13 cellular contexts compared by ENCODE assay signal in genomic region chr5:76851713-76852369, GRCh38. TPM values are rescaled to one million over a fixed set of nuclear protein-coding genes. Genes with fewer than 3 reads are reported as not detected.
A peak's percentile ranks its signal among the peaks of the same experiment; 100 is the strongest.
DNase-seq lines count a peak whose midpoint lies in the region; ATAC-seq and TF ChIP-seq lines count a peak whose summit lies in the region.
"Had no signal": no experiment of that assay in that cellular context is flagged by ENCODE, and none has a peak within 500 bp of the region (broad histone marks: within the 10 kb centered on the region; RNA-seq: fewer than 3 reads in every experiment).

No MANE protein-coding gene starts in this region.

- WGBS in prostate gland, result 63% methylated on average over 7 of the region's 7 CpGs

- TF ChIP-seq POLR2A in GM18505 (IDR thresholded peaks at IDR 0.05; ENCODE audit: borderline replicate concordance, extremely low read depth, insufficient read depth, insufficient read length), result no peak
- no peak for TF ChIP-seq POLR2A in prostate gland (IDR thresholded peaks at IDR 0.05)

- H3K4me1 ChIP-seq in lower lobe of right lung (peaks cover 17% of the 10 kb centered on the region), prostate gland (replicated peaks) (no peaks in the 10 kb centered on the region)

- no peak for DNase-seq in CD14-positive monocyte (ENCODE audit: low spot score)
- DNase-seq in lower lobe of right lung, result no peak
- no peak for DNase-seq in prostate gland (ENCODE audit: low spot score)
- DNase-seq in activated CD4-positive, CD25-positive, alpha-beta regulatory T cell treated with anti-CD3 and anti-CD28 coated beads, Interleukin-2, amount 50 U/mL, for 72 hours, result no peak
- DNase-seq: CD8-positive, alpha-beta memory T cell; mucosa of descending colon; NCI-H524 treated with DMSO at 0.1 percent for 48 hours; posterior cingulate gyrus; WERI-Rb-1 had no signal

- H3K4me3 ChIP-seq in lower lobe of right lung (no peak overlapping the region), prostate gland (no peak overlapping the region)
- H3K4me3 ChIP-seq: mucosa of descending colon had no signal

- no peak for ATAC-seq in activated T-helper 17 cell treated with anti-CD3 and anti-CD28 coated beads, Interleukin-2, amount 50 U/mL, for 72 hours (replicated peaks)
- ATAC-seq in lower lobe of right lung (no peak), GM18505 (IDR thresholded peaks at IDR 0.05; ENCODE audit: unreplicated experiment) (no peak)
- ATAC-seq: mucosa of descending colon; stimulated activated effector memory CD8-positive, alpha-beta T cell treated with anti-CD3 and anti-CD28 coated beads, Interleukin-12 subunit alpha, Interleukin-12 subunit beta, amount 100 ng/mL, for 72 hours had no signal

- H3K27me3 ChIP-seq in lower lobe of right lung (ENCODE audit: low read depth) (no peaks in the 10 kb centered on the region), prostate gland (replicated peaks; ENCODE audit: insufficient read depth) (no peaks in the 10 kb centered on the region)

- TF ChIP-seq CTCF in CD14-positive monocyte (IDR thresholded peaks at IDR 0.05) (no peak), lower lobe of right lung (IDR thresholded peaks at IDR 0.05) (no peak), prostate gland (IDR thresholded peaks at IDR 0.05) (no peak)

- H3K27me3 Mint-ChIP-seq in CD14-positive monocyte (ENCODE audit: low read depth in 3 of 3) (no peaks in the 10 kb centered on the region), IgD-negative memory B cell (peaks cover 1% of the 10 kb centered on the region)
- H3K27me3 Mint-ChIP-seq in activated T-helper 17 cell treated with anti-CD3 and anti-CD28 coated beads, Interleukin-2, amount 50 U/mL, for 72 hours, result no peaks in the 10 kb centered on the region

- no peaks in the 10 kb centered on the region for H3K36me3 ChIP-seq in lower lobe of right lung
- H3K36me3 ChIP-seq in prostate gland, result no peaks in the 10 kb centered on the region
- H3K36me3 ChIP-seq: WERI-Rb-1 had no signal

- H3K9me3 ChIP-seq in lower lobe of right lung (no peaks in the 10 kb centered on the region), prostate gland (no peaks in the 10 kb centered on the region)
- H3K9me3 ChIP-seq: mucosa of descending colon had no signal

- intact Hi-C loops in CD14-positive monocyte (cut with micrococcal nuclease) (no loop called here), lower lobe of right lung (cut with DNase I) (no loop called here), prostate gland (cut with DNase I) (no loop called here)

- H3K9me3 Mint-ChIP-seq in CD14-positive monocyte (peaks cover 5 to 10% (median 7%) of the 10 kb centered on the region in 7 donors), IgD-negative memory B cell (peaks cover 0 to 5% (median 0%) of the 10 kb centered on the region in 3 donors)
- peaks cover 16% of the 10 kb centered on the region for H3K9me3 Mint-ChIP-seq in activated T-helper 17 cell treated with anti-CD3 and anti-CD28 coated beads, Interleukin-2, amount 50 U/mL, for 72 hours
- H3K9me3 Mint-ChIP-seq: CD8-positive, alpha-beta memory T cell; stimulated activated effector memory CD8-positive, alpha-beta T cell treated with anti-CD3 and anti-CD28 coated beads, Interleukin-12 subunit alpha, Interleukin-12 subunit beta, amount 100 ng/mL, for 72 hours had no signal

- H3K27ac Mint-ChIP-seq in CD14-positive monocyte, result peak overlapping the region; percentile 89 to 95 (median 91)
- H3K27ac Mint-ChIP-seq in IgD-negative memory B cell, result peak overlapping the region in 2 of 3 donors; percentile 25 to 47
- H3K27ac Mint-ChIP-seq in activated T-helper 17 cell treated with anti-CD3 and anti-CD28 coated beads, Interleukin-2, amount 50 U/mL, for 72 hours, result no peak overlapping the region
- H3K27ac Mint-ChIP-seq: stimulated activated effector memory CD8-positive, alpha-beta T cell treated with anti-CD3 and anti-CD28 coated beads, Interleukin-12 subunit alpha, Interleukin-12 subunit beta, amount 100 ng/mL, for 72 hours had no signal

- H3K27ac ChIP-seq in lower lobe of right lung, result peak overlapping the region; percentile 31
- H3K27ac ChIP-seq in prostate gland, result no peak overlapping the region
- H3K27ac ChIP-seq: WERI-Rb-1 had no signal

- H3K36me3 Mint-ChIP-seq in CD14-positive monocyte (peaks cover 20 to 25% of the 10 kb centered on the region in 2 donors), IgD-negative memory B cell (peaks cover 9% of the 10 kb centered on the region)
- H3K36me3 Mint-ChIP-seq in activated T-helper 17 cell treated with anti-CD3 and anti-CD28 coated beads, Interleukin-2, amount 50 U/mL, for 72 hours (ENCODE audit: low read depth), result no peaks in the 10 kb centered on the region
- H3K36me3 Mint-ChIP-seq: stimulated activated effector memory CD8-positive, alpha-beta T cell treated with anti-CD3 and anti-CD28 coated beads, Interleukin-12 subunit alpha, Interleukin-12 subunit beta, amount 100 ng/mL, for 72 hours had no signal

- H3K4me1 Mint-ChIP-seq in CD14-positive monocyte, result peaks cover 88% of the 10 kb centered on the region
- peaks cover 28 to 46% (median 41%) of the 10 kb centered on the region in 3 donors for H3K4me1 Mint-ChIP-seq in IgD-negative memory B cell
- peaks cover 38% of the 10 kb centered on the region for H3K4me1 Mint-ChIP-seq in activated T-helper 17 cell treated with anti-CD3 and anti-CD28 coated beads, Interleukin-2, amount 50 U/mL, for 72 hours

- H3K4me3 Mint-ChIP-seq in CD14-positive monocyte (peak overlapping the region; percentile 79 to 95), IgD-negative memory B cell (peak overlapping the region in 3 of 4 donors; percentile 54 to 90 (median 63))
- peak overlapping the region; percentile 67 for H3K4me3 Mint-ChIP-seq in activated T-helper 17 cell treated with anti-CD3 and anti-CD28 coated beads, Interleukin-2, amount 50 U/mL, for 72 hours
- H3K4me3 Mint-ChIP-seq: CD8-positive, alpha-beta memory T cell; stimulated activated effector memory CD8-positive, alpha-beta T cell treated with anti-CD3 and anti-CD28 coated beads, Interleukin-12 subunit alpha, Interleukin-12 subunit beta, amount 100 ng/mL, for 72 hours had no signal

RNA-seq across cellular contexts. Expression of gene S100Z, which starts 2.0 kb away (rescaled TPM):
- polyA plus RNA-seq in CD14-positive monocyte (10 to 100 TPM; 13.4 to 21.2 TPM), IgD-negative memory B cell (5.3 TPM)
- 1 to 10 TPM; 5.2 to 7.5 TPM for total RNA-seq in activated T-helper 17 cell treated with anti-CD3 and anti-CD28 coated beads, Interleukin-2, amount 50 U/mL, for 72 hours
- total RNA-seq in lower lobe of right lung (1.2 TPM), prostate gland (1 to 10 TPM in 1 of 2 donors, not detected in 1; 1.7 TPM)
- polyA plus RNA-seq: CD8-positive, alpha-beta memory T cell had no signal

RNA-seq across cellular contexts. Expression of gene F2RL1, which starts 33.0 kb away (rescaled TPM):
- polyA plus RNA-seq in CD14-positive monocyte, result 10 to 100 TPM; 11.4 to 23.9 TPM
- 2.6 TPM for polyA plus RNA-seq in IgD-negative memory B cell
- total RNA-seq in activated T-helper 17 cell treated with anti-CD3 and anti-CD28 coated beads, Interleukin-2, amount 50 U/mL, for 72 hours, result 1 to 10 TPM in 1 of 2 donors, under 1 TPM in 1; 0.85 to 1.9 TPM
- total RNA-seq in lower lobe of right lung, result 5.9 TPM
- 1 to 10 TPM; 4.9 to 7.8 TPM for total RNA-seq in prostate gland
